ENCODE assay signal across 18 cellular contexts in genomic region chr13:23323946-23324709, GRCh38.
DNase-seq lines count a peak whose midpoint lies in the region; ATAC-seq, FAIRE-seq and TF ChIP-seq lines count a peak whose summit lies in the region.
"Had no signal": no experiment of that assay in that cellular context is flagged by ENCODE, and none has a peak within 500 bp of the region (broad histone marks: within the 10 kb centered on the region; RNA-seq: fewer than 3 reads in every experiment).

No MANE protein-coding gene starts in this region.

- peak overlapping the region; percentile 88 for H2AK5ac ChIP-seq in mesenchymal stem cell (ENCODE audit: low read length, severe bottlenecking)

- peaks cover 0 to 3% of the 10 kb centered on the region in 2 donors for H3K27me3 Mint-ChIP-seq in natural killer cell (ENCODE audit: low read depth in 2 of 2)
- H3K27me3 Mint-ChIP-seq in natural killer cell treated with Interleukin-12 subunit alpha and Interleukin-12 subunit beta and Interleukin-15 and Interleukin-18, amount 100 ng/mL, for 72 hours, result peaks cover 7 to 10% of the 10 kb centered on the region in 2 donors
- peaks cover 0 to 2% (median 0%) of the 10 kb centered on the region in 5 donors for H3K27me3 Mint-ChIP-seq in naive thymus-derived CD8-positive, alpha-beta T cell
- peaks cover 8% of the 10 kb centered on the region for H3K27me3 Mint-ChIP-seq in activated CD4-positive, alpha-beta T cell treated with anti-CD3 and anti-CD28 coated beads for 36 hours

- H3K4me3 Mint-ChIP-seq in natural killer cell, result no peak overlapping the region
- no peak overlapping the region for H3K4me3 Mint-ChIP-seq in natural killer cell treated with Interleukin-12 subunit alpha and Interleukin-12 subunit beta and Interleukin-15 and Interleukin-18, amount 100 ng/mL, for 72 hours
- H3K4me3 Mint-ChIP-seq in naive thymus-derived CD8-positive, alpha-beta T cell, result no peak overlapping the region
- no peak overlapping the region for H3K4me3 Mint-ChIP-seq in activated CD4-positive, alpha-beta T cell treated with anti-CD3 and anti-CD28 coated beads for 36 hours
- H3K4me3 Mint-ChIP-seq: mesothelial cell of epicardium had no signal

- no peak overlapping the region for H3K9ac ChIP-seq in mesenchymal stem cell (ENCODE audit: low read length)

- no peak for DNase-seq in natural killer cell
- DNase-seq in natural killer cell treated with Interleukin-12 subunit alpha and Interleukin-12 subunit beta and Interleukin-15 and Interleukin-18, amount 100 ng/mL, for 72 hours (ENCODE audit: low spot score), result no peak
- no peak for DNase-seq in choroid plexus epithelial cell (ENCODE audit: low read depth)
- DNase-seq in mesenchymal stem cell, result no peak
- no peak for DNase-seq in pancreas
- no peak for DNase-seq in naive thymus-derived CD8-positive, alpha-beta T cell
- no peak for DNase-seq in activated CD4-positive, alpha-beta T cell treated with anti-CD3 and anti-CD28 coated beads for 36 hours
- DNase-seq: activated CD4-positive, alpha-beta T cell treated with anti-CD3 and anti-CD28 coated beads, Interleukin-2, amount 50 U/mL, for 4 hours; activated T-cell treated with anti-CD3 and anti-CD28 coated beads, Interleukin-2, amount 50 U/mL, for 1 hour; COR-L47; occipital lobe; uterus had no signal

- TF ChIP-seq CTCF in natural killer cell (IDR thresholded peaks at IDR 0.05), result no peak
- no peak for TF ChIP-seq CTCF in choroid plexus epithelial cell (conservative IDR thresholded peaks at IDR 0.05; ENCODE audit: low read depth, low read length)
- no peak for TF ChIP-seq CTCF in pancreas (IDR thresholded peaks at IDR 0.05)

- peak overlapping the region in 1 of 2 experiments; percentile 15 for H2BK12ac ChIP-seq in mesenchymal stem cell (ENCODE audit: low read length in 2 of 2)

- H2BK5ac ChIP-seq in mesenchymal stem cell (ENCODE audit: low read depth, low read length, poor library complexity, severe bottlenecking), result no peak overlapping the region

- no peak overlapping the region for H2AFZ ChIP-seq in mesenchymal stem cell (ENCODE audit: low read depth, low read length)
- H2AFZ ChIP-seq: hepatocyte had no signal

- H2BK120ac ChIP-seq in mesenchymal stem cell (ENCODE audit: low read depth, low read length), result no peak overlapping the region

- H3K4me1 ChIP-seq in mesenchymal stem cell (ENCODE audit: control insufficient read depth, insufficient read depth, low read depth, low read length) (peaks cover 16% of the 10 kb centered on the region), pancreas (no peaks in the 10 kb centered on the region)
- H3K4me1 ChIP-seq: uterus had no signal

- H3K4me3 ChIP-seq in choroid plexus epithelial cell (ENCODE audit: low read depth, low read length), result peak overlapping the region; percentile 28
- H3K4me3 ChIP-seq in mesenchymal stem cell (ENCODE audit: insufficient read depth in 1 of 2, low read depth in 1 of 2, low read length in 2 of 2), result no peak overlapping the region
- no peak overlapping the region for H3K4me3 ChIP-seq in pancreas
- H3K4me3 ChIP-seq: hepatocyte, uterus had no signal

- H3K27me3 ChIP-seq in mesenchymal stem cell (ENCODE audit: control insufficient read depth in 1 of 2, insufficient read depth in 1 of 2, low read length in 2 of 2), result no peaks in the 10 kb centered on the region
- H3K27me3 ChIP-seq in pancreas, result no peaks in the 10 kb centered on the region
- H3K27me3 ChIP-seq: hepatocyte, uterus had no signal

- intact Hi-C loops in natural killer cell (cut with micrococcal nuclease), result no loop called here
- intact Hi-C loops in pancreas (cut with DNase I), result no loop called here
- intact Hi-C loops in activated CD4-positive, alpha-beta T cell treated with anti-CD3 and anti-CD28 coated beads for 36 hours (cut with DNase I, micrococcal nuclease), result no loop called here

- H3K14ac ChIP-seq in mesenchymal stem cell (ENCODE audit: low read length in 2 of 2), result no peak overlapping the region

- no peak overlapping the region for H4K8ac ChIP-seq in mesenchymal stem cell (ENCODE audit: low read length)

- WGBS in mesenchymal stem cell, result 88% methylated on average over 17 of the region's 17 CpGs
- WGBS in pancreas, 2 donors, result 58 to 65% methylated on average over 17 of the region's 17 CpGs

- peak overlapping the region; percentile 23 to 59 for H3K27ac Mint-ChIP-seq in natural killer cell
- H3K27ac Mint-ChIP-seq in natural killer cell treated with Interleukin-12 subunit alpha and Interleukin-12 subunit beta and Interleukin-15 and Interleukin-18, amount 100 ng/mL, for 72 hours, result no peak overlapping the region
- H3K27ac Mint-ChIP-seq in naive thymus-derived CD8-positive, alpha-beta T cell, result no peak overlapping the region
- H3K27ac Mint-ChIP-seq in activated CD4-positive, alpha-beta T cell treated with anti-CD3 and anti-CD28 coated beads for 36 hours, result no peak overlapping the region
- H3K27ac Mint-ChIP-seq: activated naive CD4-positive, alpha-beta T cell treated with anti-CD3 and anti-CD28 coated beads, Interleukin-2, amount 50 U/mL, for 72 hours; mesothelial cell of epicardium had no signal

- H3K36me3 ChIP-seq in mesenchymal stem cell (ENCODE audit: control insufficient read depth in 1 of 2, insufficient read depth in 2 of 2, low read depth in 1 of 2, low read length in 2 of 2), result no peaks in the 10 kb centered on the region
- no peaks in the 10 kb centered on the region for H3K36me3 ChIP-seq in pancreas
- H3K36me3 ChIP-seq: uterus had no signal

- no peaks in the 10 kb centered on the region for H3K9me3 ChIP-seq in mesenchymal stem cell (ENCODE audit: control insufficient read depth, low read length)
- H3K9me3 ChIP-seq in pancreas, result no peaks in the 10 kb centered on the region
- H3K9me3 ChIP-seq: uterus had no signal

- FAIRE-seq in pancreas (lab: Jason Lieb, UNC), result no peak

- H3K4me2 ChIP-seq in mesenchymal stem cell (ENCODE audit: low read length, poor library complexity, severe bottlenecking), result no peak overlapping the region
- H3K4me2 ChIP-seq: hepatocyte had no signal

- POLR2A ChIA-PET in naive thymus-derived CD8-positive, alpha-beta T cell (lab: Charles Lee), result no interaction called here
- POLR2A ChIA-PET in activated CD4-positive, alpha-beta T cell treated with anti-CD3 and anti-CD28 coated beads for 36 hours (lab: Charles Lee), result no interaction called here

- no peaks in the 10 kb centered on the region for H3K9me3 Mint-ChIP-seq in natural killer cell
- no peaks in the 10 kb centered on the region for H3K9me3 Mint-ChIP-seq in natural killer cell treated with Interleukin-12 subunit alpha and Interleukin-12 subunit beta and Interleukin-15 and Interleukin-18, amount 100 ng/mL, for 72 hours
- peaks cover 0 to 20% (median 6%) of the 10 kb centered on the region in 9 donors for H3K9me3 Mint-ChIP-seq in naive thymus-derived CD8-positive, alpha-beta T cell
- peaks cover 2% of the 10 kb centered on the region for H3K9me3 Mint-ChIP-seq in activated CD4-positive, alpha-beta T cell treated with anti-CD3 and anti-CD28 coated beads for 36 hours (ENCODE audit: low read depth)
- H3K9me3 Mint-ChIP-seq: activated naive CD4-positive, alpha-beta T cell treated with anti-CD3 and anti-CD28 coated beads, Interleukin-2, amount 50 U/mL, for 72 hours; brain; mesothelial cell of epicardium had no signal

- no peak overlapping the region for H3K23ac ChIP-seq in mesenchymal stem cell (ENCODE audit: low read length in 2 of 2)

- peaks cover 2% of the 10 kb centered on the region for H3K79me1 ChIP-seq in mesenchymal stem cell (replicated peaks; ENCODE audit: low read length, poor library complexity, severe bottlenecking)

- peak overlapping the region; percentile 11 for H3K27ac ChIP-seq in mesenchymal stem cell (ENCODE audit: low read length, poor library complexity, severe bottlenecking)
- no peak overlapping the region for H3K27ac ChIP-seq in pancreas
- H3K27ac ChIP-seq: hepatocyte, uterus had no signal

- H3K18ac ChIP-seq in mesenchymal stem cell (ENCODE audit: low read depth in 1 of 2, low read length in 2 of 2), result peak overlapping the region in 1 of 2 experiments; percentile 1

- H3K4me1 Mint-ChIP-seq in natural killer cell, result peaks cover 29 to 34% of the 10 kb centered on the region in 2 donors
- peaks cover 24 to 29% of the 10 kb centered on the region in 2 donors for H3K4me1 Mint-ChIP-seq in natural killer cell treated with Interleukin-12 subunit alpha and Interleukin-12 subunit beta and Interleukin-15 and Interleukin-18, amount 100 ng/mL, for 72 hours (ENCODE audit: low read depth in 2 of 2)
- peaks cover 0 to 20% (median 0%) of the 10 kb centered on the region in 4 donors for H3K4me1 Mint-ChIP-seq in naive thymus-derived CD8-positive, alpha-beta T cell
- H3K4me1 Mint-ChIP-seq in activated CD4-positive, alpha-beta T cell treated with anti-CD3 and anti-CD28 coated beads for 36 hours, result peaks cover 33% of the 10 kb centered on the region

- H4K91ac ChIP-seq in mesenchymal stem cell (ENCODE audit: low read length), result no peak overlapping the region

- no peak overlapping the region for H2BK15ac ChIP-seq in mesenchymal stem cell (ENCODE audit: low read depth, poor library complexity, severe bottlenecking)

- CTCF ChIA-PET in activated CD4-positive, alpha-beta T cell treated with anti-CD3 and anti-CD28 coated beads for 36 hours (lab: Charles Lee), result no interaction called here

- no peaks in the 10 kb centered on the region for H3K36me3 Mint-ChIP-seq in natural killer cell
- H3K36me3 Mint-ChIP-seq in natural killer cell treated with Interleukin-12 subunit alpha and Interleukin-12 subunit beta and Interleukin-15 and Interleukin-18, amount 100 ng/mL, for 72 hours, result no peaks in the 10 kb centered on the region
- no peaks in the 10 kb centered on the region for H3K36me3 Mint-ChIP-seq in naive thymus-derived CD8-positive, alpha-beta T cell
- H3K36me3 Mint-ChIP-seq in activated CD4-positive, alpha-beta T cell treated with anti-CD3 and anti-CD28 coated beads for 36 hours (ENCODE audit: low read depth), result peaks cover 2% of the 10 kb centered on the region
- H3K36me3 Mint-ChIP-seq: mesothelial cell of epicardium had no signal

- no peak overlapping the region for H3K4ac ChIP-seq in mesenchymal stem cell (ENCODE audit: low read depth in 1 of 2, low read length in 2 of 2)

- ATAC-seq in natural killer cell (no peak), HG02870 (IDR thresholded peaks at IDR 0.05; ENCODE audit: unreplicated experiment) (no peak), pancreas (no peak)
- ATAC-seq in natural killer cell treated with Interleukin-12 subunit alpha and Interleukin-12 subunit beta and Interleukin-15 and Interleukin-18, amount 100 ng/mL, for 72 hours, result no peak
- ATAC-seq in naive thymus-derived CD8-positive, alpha-beta T cell, result no peak
- ATAC-seq in activated CD4-positive, alpha-beta T cell treated with anti-CD3 and anti-CD28 coated beads for 36 hours, result no peak
- ATAC-seq: sciatic nerve had no signal

Comparison
In these comparisons a context has a peak if more than half of its experiments do, and no peak if none do; other contexts are left out.
1. H3K27ac Mint-ChIP-seq: peak in natural killer cell (2 of 2); none in natural killer cell treated with Interleukin-12 subunit alpha and Interleukin-12 subunit beta and Interleukin-15 and Interleukin-18, amount 100 ng/mL, for 72 hours (0 of 2), naive thymus-derived CD8-positive, alpha-beta T cell (0 of 10) and activated CD4-positive, alpha-beta T cell treated with anti-CD3 and anti-CD28 coated beads for 36 hours (single experiment).